1 cellular context compared by ENCODE assay signal in the genomic region with DNA sequence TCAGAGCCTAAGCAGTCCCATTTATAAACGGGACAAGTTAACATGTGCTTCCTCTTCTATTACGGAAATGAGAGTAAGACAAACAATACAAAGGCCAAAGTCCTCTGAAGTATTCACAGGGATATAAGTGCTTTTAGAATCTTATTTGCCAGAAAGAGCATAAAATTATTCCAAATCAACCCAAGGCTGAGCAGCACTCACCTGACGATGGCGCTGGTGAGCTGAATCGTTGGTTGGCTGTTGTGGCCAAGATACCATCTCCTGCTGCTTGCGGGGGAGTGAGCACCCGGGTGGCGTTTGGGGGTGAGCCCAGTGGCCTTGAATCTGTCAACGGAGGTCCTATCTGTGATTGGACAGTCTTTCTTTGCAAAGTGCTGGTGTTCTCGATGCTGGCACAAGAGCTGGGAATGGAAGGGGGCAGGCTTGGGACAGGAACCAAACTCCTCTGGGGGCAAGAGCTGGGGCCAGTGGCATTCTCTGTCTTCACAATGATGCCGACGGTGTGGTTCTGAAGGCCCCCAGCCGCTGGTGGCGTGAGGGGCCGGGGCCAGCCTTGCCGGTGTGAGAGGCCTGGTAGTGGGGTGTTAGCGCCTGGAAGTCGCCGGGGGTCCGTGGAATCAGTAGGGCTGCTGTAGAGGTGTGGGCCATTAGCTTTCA.
A peak's percentile ranks its signal among the peaks of the same experiment; 100 is the strongest.
TF ChIP-seq lines count a peak whose summit lies in the region.

No MANE protein-coding gene starts in this region.

TF ChIP-seq in K562, 482 proteins besides CTCF, POLR2A, EP300 and RAD21 (continued from another document and continues in another):
- TF ChIP-seq, protein P1, sequence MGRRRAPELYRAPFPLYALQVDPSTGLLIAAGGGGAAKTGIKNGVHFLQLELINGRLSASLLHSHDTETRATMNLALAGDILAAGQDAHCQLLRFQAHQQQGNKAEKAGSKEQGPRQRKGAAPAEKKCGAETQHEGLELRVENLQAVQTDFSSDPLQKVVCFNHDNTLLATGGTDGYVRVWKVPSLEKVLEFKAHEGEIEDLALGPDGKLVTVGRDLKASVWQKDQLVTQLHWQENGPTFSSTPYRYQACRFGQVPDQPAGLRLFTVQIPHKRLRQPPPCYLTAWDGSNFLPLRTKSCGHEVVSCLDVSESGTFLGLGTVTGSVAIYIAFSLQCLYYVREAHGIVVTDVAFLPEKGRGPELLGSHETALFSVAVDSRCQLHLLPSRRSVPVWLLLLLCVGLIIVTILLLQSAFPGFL (CRISPR knock-in tag; IDR thresholded peaks at IDR 0.05): 0 out of 2 replicates have a peak, but pooled peaks have one; percentile 26
- TF ChIP-seq ARHGAP35 (IDR thresholded peaks at IDR 0.05; ENCODE audit: partially characterized antibody) (no peak), SMC3 (conservative IDR thresholded peaks at IDR 0.05; ENCODE audit: insufficient read depth, low read depth, low read length) (peak; percentile 37; the same call in 1 of the 2 replicates), ATF1 (CRISPR knock-in tag; IDR thresholded peaks at IDR 0.05) (no peak), ATF1 (tag; IDR thresholded peaks at IDR 0.05) (peak; percentile 68), BMI1 (IDR thresholded peaks at IDR 0.05; ENCODE audit: low read length) (no peak), WHSC1 (IDR thresholded peaks at IDR 0.05; ENCODE audit: low read length) (no peak), ZNF282 (CRISPR knock-in tag; IDR thresholded peaks at IDR 0.05) (no peak), GTF2E2 (tag; IDR thresholded peaks at IDR 0.05) (no peak), ZNF830 (CRISPR knock-in tag; IDR thresholded peaks at IDR 0.05) (no peak), TBL1XR1 (IDR thresholded peaks at IDR 0.05; ENCODE audit: low read length in 2 of 2) (peak; percentile 72 to 76), TCF7 (IDR thresholded peaks at IDR 0.05; ENCODE audit: borderline replicate concordance) (no peak), PCBP2 (IDR thresholded peaks at IDR 0.05; ENCODE audit: low read depth, low read length, poor library complexity, severe bottlenecking) (no peak), ZNF263 (CRISPR knock-in tag; IDR thresholded peaks at IDR 0.05; ENCODE audit: borderline replicate concordance) (peak; percentile 50; the same call in 1 of the 2 replicates), ZNF146 (CRISPR knock-in tag; IDR thresholded peaks at IDR 0.05; ENCODE audit: unreplicated experiment) (no peak), CREBBP (IDR thresholded peaks at IDR 0.05; ENCODE audit: low read depth, low read length) (no peak), ZNF785 (CRISPR knock-in tag; IDR thresholded peaks at IDR 0.05) (no peak), ZC3H4 (CRISPR knock-in tag; IDR thresholded peaks at IDR 0.05; ENCODE audit: borderline replicate concordance) (no peak), ZFPM2 (CRISPR knock-in tag; IDR thresholded peaks at IDR 0.05) (no peak), NFRKB (IDR thresholded peaks at IDR 0.05; ENCODE audit: low read depth) (no peak), HNRNPK (IDR thresholded peaks at IDR 0.05; ENCODE audit: low read depth, low read length, poor library complexity, severe bottlenecking) (no peak), TAF15 (IDR thresholded peaks at IDR 0.05; ENCODE audit: low read depth, low read length) (no peak), ZNF644 (tag; IDR thresholded peaks at IDR 0.05; ENCODE audit: low read depth) (no peak), MTA3 (IDR thresholded peaks at IDR 0.05; ENCODE audit: borderline replicate concordance) (0 out of 2 replicates have a peak, but pooled peaks have one; percentile 79), HDAC1 (IDR thresholded peaks at IDR 0.05) (peak; percentile 52 to 79; a peak in 2 of 4 replicates), EP400 (IDR thresholded peaks at IDR 0.05) (0 out of 2 replicates have a peak, but pooled peaks have one; percentile 29)
- TF ChIP-seq, protein P2, sequence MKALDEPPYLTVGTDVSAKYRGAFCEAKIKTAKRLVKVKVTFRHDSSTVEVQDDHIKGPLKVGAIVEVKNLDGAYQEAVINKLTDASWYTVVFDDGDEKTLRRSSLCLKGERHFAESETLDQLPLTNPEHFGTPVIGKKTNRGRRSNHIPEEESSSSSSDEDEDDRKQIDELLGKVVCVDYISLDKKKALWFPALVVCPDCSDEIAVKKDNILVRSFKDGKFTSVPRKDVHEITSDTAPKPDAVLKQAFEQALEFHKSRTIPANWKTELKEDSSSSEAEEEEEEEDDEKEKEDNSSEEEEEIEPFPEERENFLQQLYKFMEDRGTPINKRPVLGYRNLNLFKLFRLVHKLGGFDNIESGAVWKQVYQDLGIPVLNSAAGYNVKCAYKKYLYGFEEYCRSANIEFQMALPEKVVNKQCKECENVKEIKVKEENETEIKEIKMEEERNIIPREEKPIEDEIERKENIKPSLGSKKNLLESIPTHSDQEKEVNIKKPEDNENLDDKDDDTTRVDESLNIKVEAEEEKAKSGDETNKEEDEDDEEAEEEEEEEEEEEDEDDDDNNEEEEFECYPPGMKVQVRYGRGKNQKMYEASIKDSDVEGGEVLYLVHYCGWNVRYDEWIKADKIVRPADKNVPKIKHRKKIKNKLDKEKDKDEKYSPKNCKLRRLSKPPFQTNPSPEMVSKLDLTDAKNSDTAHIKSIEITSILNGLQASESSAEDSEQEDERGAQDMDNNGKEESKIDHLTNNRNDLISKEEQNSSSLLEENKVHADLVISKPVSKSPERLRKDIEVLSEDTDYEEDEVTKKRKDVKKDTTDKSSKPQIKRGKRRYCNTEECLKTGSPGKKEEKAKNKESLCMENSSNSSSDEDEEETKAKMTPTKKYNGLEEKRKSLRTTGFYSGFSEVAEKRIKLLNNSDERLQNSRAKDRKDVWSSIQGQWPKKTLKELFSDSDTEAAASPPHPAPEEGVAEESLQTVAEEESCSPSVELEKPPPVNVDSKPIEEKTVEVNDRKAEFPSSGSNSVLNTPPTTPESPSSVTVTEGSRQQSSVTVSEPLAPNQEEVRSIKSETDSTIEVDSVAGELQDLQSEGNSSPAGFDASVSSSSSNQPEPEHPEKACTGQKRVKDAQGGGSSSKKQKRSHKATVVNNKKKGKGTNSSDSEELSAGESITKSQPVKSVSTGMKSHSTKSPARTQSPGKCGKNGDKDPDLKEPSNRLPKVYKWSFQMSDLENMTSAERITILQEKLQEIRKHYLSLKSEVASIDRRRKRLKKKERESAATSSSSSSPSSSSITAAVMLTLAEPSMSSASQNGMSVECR (CRISPR knock-in tag; IDR thresholded peaks at IDR 0.05): no peak
- TF ChIP-seq, protein P3, sequence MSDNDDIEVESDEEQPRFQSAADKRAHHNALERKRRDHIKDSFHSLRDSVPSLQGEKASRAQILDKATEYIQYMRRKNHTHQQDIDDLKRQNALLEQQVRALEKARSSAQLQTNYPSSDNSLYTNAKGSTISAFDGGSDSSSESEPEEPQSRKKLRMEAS (CRISPR knock-in tag; IDR thresholded peaks at IDR 0.05): peak; percentile 50; the same call in 1 of the 2 replicates
- TF ChIP-seq, protein P4, sequence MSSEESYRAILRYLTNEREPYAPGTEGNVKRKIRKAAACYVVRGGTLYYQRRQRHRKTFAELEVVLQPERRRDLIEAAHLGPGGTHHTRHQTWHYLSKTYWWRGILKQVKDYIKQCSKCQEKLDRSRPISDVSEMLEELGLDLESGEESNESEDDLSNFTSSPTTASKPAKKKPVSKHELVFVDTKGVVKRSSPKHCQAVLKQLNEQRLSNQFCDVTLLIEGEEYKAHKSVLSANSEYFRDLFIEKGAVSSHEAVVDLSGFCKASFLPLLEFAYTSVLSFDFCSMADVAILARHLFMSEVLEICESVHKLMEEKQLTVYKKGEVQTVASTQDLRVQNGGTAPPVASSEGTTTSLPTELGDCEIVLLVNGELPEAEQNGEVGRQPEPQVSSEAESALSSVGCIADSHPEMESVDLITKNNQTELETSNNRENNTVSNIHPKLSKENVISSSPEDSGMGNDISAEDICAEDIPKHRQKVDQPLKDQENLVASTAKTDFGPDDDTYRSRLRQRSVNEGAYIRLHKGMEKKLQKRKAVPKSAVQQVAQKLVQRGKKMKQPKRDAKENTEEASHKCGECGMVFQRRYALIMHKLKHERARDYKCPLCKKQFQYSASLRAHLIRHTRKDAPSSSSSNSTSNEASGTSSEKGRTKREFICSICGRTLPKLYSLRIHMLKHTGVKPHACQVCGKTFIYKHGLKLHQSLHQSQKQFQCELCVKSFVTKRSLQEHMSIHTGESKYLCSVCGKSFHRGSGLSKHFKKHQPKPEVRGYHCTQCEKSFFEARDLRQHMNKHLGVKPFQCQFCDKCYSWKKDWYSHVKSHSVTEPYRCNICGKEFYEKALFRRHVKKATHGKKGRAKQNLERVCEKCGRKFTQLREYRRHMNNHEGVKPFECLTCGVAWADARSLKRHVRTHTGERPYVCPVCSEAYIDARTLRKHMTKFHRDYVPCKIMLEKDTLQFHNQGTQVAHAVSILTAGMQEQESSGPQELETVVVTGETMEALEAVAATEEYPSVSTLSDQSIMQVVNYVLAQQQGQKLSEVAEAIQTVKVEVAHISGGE (CRISPR knock-in tag; IDR thresholded peaks at IDR 0.05): peak in 1 of 3 experiments; percentile 58; a peak in 1 of 6 replicates
- TF ChIP-seq, protein P5, sequence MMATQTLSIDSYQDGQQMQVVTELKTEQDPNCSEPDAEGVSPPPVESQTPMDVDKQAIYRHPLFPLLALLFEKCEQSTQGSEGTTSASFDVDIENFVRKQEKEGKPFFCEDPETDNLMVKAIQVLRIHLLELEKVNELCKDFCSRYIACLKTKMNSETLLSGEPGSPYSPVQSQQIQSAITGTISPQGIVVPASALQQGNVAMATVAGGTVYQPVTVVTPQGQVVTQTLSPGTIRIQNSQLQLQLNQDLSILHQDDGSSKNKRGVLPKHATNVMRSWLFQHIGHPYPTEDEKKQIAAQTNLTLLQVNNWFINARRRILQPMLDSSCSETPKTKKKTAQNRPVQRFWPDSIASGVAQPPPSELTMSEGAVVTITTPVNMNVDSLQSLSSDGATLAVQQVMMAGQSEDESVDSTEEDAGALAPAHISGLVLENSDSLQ (IDR thresholded peaks at IDR 0.05): no peak
- TF ChIP-seq, protein P6, sequence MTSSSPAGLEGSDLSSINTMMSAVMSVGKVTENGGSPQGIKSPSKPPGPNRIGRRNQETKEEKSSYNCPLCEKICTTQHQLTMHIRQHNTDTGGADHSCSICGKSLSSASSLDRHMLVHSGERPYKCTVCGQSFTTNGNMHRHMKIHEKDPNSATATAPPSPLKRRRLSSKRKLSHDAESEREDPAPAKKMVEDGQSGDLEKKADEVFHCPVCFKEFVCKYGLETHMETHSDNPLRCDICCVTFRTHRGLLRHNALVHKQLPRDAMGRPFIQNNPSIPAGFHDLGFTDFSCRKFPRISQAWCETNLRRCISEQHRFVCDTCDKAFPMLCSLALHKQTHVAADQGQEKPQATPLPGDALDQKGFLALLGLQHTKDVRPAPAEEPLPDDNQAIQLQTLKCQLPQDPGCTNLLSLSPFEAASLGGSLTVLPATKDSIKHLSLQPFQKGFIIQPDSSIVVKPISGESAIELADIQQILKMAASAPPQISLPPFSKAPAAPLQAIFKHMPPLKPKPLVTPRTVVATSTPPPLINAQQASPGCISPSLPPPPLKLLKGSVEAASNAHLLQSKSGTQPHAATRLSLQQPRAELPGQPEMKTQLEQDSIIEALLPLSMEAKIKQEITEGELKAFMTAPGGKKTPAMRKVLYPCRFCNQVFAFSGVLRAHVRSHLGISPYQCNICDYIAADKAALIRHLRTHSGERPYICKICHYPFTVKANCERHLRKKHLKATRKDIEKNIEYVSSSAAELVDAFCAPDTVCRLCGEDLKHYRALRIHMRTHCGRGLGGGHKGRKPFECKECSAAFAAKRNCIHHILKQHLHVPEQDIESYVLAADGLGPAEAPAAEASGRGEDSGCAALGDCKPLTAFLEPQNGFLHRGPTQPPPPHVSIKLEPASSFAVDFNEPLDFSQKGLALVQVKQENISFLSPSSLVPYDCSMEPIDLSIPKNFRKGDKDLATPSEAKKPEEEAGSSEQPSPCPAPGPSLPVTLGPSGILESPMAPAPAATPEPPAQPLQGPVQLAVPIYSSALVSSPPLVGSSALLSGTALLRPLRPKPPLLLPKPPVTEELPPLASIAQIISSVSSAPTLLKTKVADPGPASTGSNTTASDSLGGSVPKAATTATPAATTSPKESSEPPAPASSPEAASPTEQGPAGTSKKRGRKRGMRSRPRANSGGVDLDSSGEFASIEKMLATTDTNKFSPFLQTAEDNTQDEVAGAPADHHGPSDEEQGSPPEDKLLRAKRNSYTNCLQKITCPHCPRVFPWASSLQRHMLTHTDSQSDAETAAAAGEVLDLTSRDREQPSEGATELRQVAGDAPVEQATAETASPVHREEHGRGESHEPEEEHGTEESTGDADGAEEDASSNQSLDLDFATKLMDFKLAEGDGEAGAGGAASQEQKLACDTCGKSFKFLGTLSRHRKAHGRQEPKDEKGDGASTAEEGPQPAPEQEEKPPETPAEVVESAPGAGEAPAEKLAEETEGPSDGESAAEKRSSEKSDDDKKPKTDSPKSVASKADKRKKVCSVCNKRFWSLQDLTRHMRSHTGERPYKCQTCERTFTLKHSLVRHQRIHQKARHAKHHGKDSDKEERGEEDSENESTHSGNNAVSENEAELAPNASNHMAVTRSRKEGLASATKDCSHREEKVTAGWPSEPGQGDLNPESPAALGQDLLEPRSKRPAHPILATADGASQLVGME (CRISPR knock-in tag; IDR thresholded peaks at IDR 0.05): no peak
- TF ChIP-seq, protein P7, sequence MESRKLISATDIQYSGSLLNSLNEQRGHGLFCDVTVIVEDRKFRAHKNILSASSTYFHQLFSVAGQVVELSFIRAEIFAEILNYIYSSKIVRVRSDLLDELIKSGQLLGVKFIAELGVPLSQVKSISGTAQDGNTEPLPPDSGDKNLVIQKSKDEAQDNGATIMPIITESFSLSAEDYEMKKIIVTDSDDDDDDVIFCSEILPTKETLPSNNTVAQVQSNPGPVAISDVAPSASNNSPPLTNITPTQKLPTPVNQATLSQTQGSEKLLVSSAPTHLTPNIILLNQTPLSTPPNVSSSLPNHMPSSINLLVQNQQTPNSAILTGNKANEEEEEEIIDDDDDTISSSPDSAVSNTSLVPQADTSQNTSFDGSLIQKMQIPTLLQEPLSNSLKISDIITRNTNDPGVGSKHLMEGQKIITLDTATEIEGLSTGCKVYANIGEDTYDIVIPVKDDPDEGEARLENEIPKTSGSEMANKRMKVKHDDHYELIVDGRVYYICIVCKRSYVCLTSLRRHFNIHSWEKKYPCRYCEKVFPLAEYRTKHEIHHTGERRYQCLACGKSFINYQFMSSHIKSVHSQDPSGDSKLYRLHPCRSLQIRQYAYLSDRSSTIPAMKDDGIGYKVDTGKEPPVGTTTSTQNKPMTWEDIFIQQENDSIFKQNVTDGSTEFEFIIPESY (CRISPR knock-in tag; IDR thresholded peaks at IDR 0.05): no peak
- TF ChIP-seq, protein P8, sequence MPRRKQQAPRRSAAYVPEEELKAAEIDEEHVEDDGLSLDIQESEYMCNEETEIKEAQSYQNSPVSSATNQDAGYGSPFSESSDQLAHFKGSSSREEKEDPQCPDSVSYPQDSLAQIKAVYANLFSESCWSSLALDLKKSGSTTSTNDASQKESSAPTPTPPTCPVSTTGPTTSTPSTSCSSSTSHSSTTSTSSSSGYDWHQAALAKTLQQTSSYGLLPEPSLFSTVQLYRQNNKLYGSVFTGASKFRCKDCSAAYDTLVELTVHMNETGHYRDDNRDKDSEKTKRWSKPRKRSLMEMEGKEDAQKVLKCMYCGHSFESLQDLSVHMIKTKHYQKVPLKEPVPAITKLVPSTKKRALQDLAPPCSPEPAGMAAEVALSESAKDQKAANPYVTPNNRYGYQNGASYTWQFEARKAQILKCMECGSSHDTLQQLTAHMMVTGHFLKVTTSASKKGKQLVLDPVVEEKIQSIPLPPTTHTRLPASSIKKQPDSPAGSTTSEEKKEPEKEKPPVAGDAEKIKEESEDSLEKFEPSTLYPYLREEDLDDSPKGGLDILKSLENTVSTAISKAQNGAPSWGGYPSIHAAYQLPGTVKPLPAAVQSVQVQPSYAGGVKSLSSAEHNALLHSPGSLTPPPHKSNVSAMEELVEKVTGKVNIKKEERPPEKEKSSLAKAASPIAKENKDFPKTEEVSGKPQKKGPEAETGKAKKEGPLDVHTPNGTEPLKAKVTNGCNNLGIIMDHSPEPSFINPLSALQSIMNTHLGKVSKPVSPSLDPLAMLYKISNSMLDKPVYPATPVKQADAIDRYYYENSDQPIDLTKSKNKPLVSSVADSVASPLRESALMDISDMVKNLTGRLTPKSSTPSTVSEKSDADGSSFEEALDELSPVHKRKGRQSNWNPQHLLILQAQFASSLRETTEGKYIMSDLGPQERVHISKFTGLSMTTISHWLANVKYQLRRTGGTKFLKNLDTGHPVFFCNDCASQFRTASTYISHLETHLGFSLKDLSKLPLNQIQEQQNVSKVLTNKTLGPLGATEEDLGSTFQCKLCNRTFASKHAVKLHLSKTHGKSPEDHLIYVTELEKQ (CRISPR knock-in tag; IDR thresholded peaks at IDR 0.05): no peak
